8 cellular contexts compared by ENCODE assay signal in the genomic region with DNA sequence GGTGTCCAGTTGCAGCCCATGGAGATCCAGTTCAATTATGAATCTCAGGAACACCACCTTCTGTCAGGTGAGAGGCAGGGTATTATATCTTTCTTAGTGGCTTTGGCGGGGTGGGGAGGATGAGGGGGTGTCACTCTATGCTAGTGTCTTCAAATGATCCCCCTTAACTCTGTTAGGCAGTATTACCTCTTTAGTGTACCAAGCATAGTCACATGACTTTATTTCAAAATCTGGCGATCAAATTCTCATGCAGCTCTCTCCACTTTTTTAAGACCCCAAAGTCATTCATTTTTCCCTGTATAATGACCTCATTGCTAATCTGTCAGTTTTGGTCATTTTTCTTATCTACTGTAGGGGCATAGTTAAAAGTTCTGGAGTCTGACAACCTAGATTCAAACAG. TPM values are rescaled to one million over a fixed set of nuclear protein-coding genes. Genes with fewer than 3 reads are reported as not detected.
DNase-seq lines count a peak whose midpoint lies in the region; ATAC-seq and TF ChIP-seq lines count a peak whose summit lies in the region.

No MANE protein-coding gene starts in this region.

- no peaks in the 10 kb centered on the region for H3K27me3 ChIP-seq in H7 (ENCODE audit: control insufficient read depth, insufficient read depth, low read length)
- H3K27me3 ChIP-seq in SU-DHL-6 (ENCODE audit: low read length), result no peaks in the 10 kb centered on the region

- no peaks in the 10 kb centered on the region for H3K9me2 ChIP-seq in SU-DHL-6 (replicated peaks; ENCODE audit: insufficient read depth, low read length)

- no peak for TF ChIP-seq CTCF in SU-DHL-6 (IDR thresholded peaks at IDR 0.05; ENCODE audit: insufficient read depth, low read length, poor library complexity, severe bottlenecking)
- TF ChIP-seq CTCF in fibroblast of pulmonary artery (IDR thresholded peaks at IDR 0.05; ENCODE audit: low read length, missing control alignments), result no peak

- H3K27ac ChIP-seq in SU-DHL-6 (ENCODE audit: low read depth, low read length), result no peak overlapping the region

- no peak for DNase-seq in H7
- no peak for DNase-seq in fibroblast of pulmonary artery (ENCODE audit: low read depth)
- DNase-seq in skeletal muscle cell (ENCODE audit: low read depth), result no peak
- DNase-seq in NCI-H69 (lab: John Stamatoyannopoulos, UW), result no peak
- no peak for DNase-seq in GDM1 (lab: John Stamatoyannopoulos, UW)
- DNase-seq in activated effector memory CD4-positive, alpha-beta T cell treated with anti-CD3 and anti-CD28 coated beads, Interleukin-2, amount 50 U/mL, for 16 hours, result no peak

- H3K36me3 ChIP-seq in H7 (replicated peaks; ENCODE audit: control insufficient read depth, insufficient read depth, low read length) (no peaks in the 10 kb centered on the region), SU-DHL-6 (ENCODE audit: low read length) (peaks cover 14% of the 10 kb centered on the region; the same call in 1 of the 2 replicates)

- H3K4me2 ChIP-seq in SU-DHL-6 (ENCODE audit: low read depth, low read length, poor library complexity, severe bottlenecking), result peak overlapping the region; percentile 77

- peak overlapping the region; percentile 70; the same call in 1 of the 2 replicates for H3K4me3 ChIP-seq in H7 (ENCODE audit: insufficient read depth, low read depth, low read length)
- H3K4me3 ChIP-seq in SU-DHL-6 (ENCODE audit: insufficient read depth, low read length, poor library complexity, severe bottlenecking), result peak overlapping the region; percentile 77
- peak overlapping the region; percentile 63 for H3K4me3 ChIP-seq in fibroblast of pulmonary artery (replicated peaks; ENCODE audit: low read depth, low read length)
- peak overlapping the region; percentile 68 for H3K4me3 ChIP-seq in skeletal muscle cell (ENCODE audit: low read depth, low read length)

- no peaks in the 10 kb centered on the region for H4K20me1 ChIP-seq in SU-DHL-6 (ENCODE audit: low read depth, low read length)

- H3F3A ChIP-seq in SU-DHL-6 (ENCODE audit: insufficient read depth), result no peaks in the 10 kb centered on the region

- H3K9ac ChIP-seq in SU-DHL-6 (ENCODE audit: low read length), result peak overlapping the region; percentile 84

- 0 out of 2 replicates have a peak, but pooled peaks cover 3% of the 10 kb centered on the region for H3K9me3 ChIP-seq in SU-DHL-6 (ENCODE audit: insufficient read depth, low read length)

- H2AFZ ChIP-seq in SU-DHL-6 (ENCODE audit: low read depth, low read length, severe bottlenecking), result no peak overlapping the region

- peaks cover 82% of the 10 kb centered on the region for H3K79me2 ChIP-seq in SU-DHL-6 (ENCODE audit: insufficient read depth, low read length)

- ATAC-seq in HG03095 (IDR thresholded peaks at IDR 0.05; ENCODE audit: unreplicated experiment), result no peak

RNA-seq across cellular contexts. Expression of gene ZSCAN30, which starts 1.1 kb away (rescaled TPM):
- total RNA-seq in H7 (2014; rRNA removed; shearing (Covaris generic)), result 6.2 and 8.2 TPM in 2 replicates

RNA-seq across cellular contexts. Expression of gene ZNF397, which starts 50.3 kb away (rescaled TPM):
- 17.5 and 30.0 TPM in 2 replicates for total RNA-seq in H7 (2014; rRNA removed; shearing (Covaris generic))

RNA-seq across cellular contexts. Expression of gene ZNF24, which starts 53.1 kb away (rescaled TPM):
- total RNA-seq in H7 (2014; rRNA removed; shearing (Covaris generic)), result 29.4 and 32.8 TPM in 2 replicates
